In the genomic region with DNA sequence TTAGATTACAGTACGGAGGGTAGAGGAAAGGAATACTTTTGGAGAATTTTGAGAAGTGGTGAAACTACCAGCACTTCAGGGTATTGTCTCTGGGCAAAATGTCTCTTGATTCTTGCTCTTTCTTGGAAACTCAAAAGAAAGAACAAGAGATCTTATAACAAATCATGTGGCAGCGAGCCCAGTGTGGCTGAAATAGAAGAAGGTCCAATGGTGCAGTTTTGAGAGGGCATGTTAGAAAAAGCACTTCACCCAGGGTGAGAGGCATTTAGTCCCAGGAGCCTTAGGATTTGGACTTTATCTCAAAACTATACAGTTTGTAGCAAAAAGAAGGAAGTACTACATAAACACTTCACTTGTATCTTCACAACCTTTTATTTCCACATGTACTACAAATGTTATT, we compare ENCODE assay signal across 34 cellular contexts. TPM values are rescaled to one million over a fixed set of nuclear protein-coding genes. Genes with fewer than 3 reads are reported as not detected.
DNase-seq lines count a peak whose midpoint lies in the region; ATAC-seq and TF ChIP-seq lines count a peak whose summit lies in the region.
"Had no signal": no experiment of that assay in that cellular context is flagged by ENCODE, and none has a peak within 500 bp of the region (broad histone marks: within the 10 kb centered on the region; RNA-seq: fewer than 3 reads in every experiment).

No MANE protein-coding gene starts in this region.

- no peaks in the 10 kb centered on the region for H3K79me2 ChIP-seq in trophoblast cell (ENCODE audit: control insufficient read depth, insufficient read depth, low read length, poor library complexity)
- H3K79me2 ChIP-seq: hepatocyte had no signal

- DNase-seq in right cardiac atrium (peak in 2 of 3 donors; percentile 35 to 64), heart right ventricle (no peak), choroid plexus epithelial cell (ENCODE audit: low read depth) (peak; percentile 19), myocyte (ENCODE audit: low read depth) (peak; percentile 47), RPMI8226 (no peak), trophoblast cell (no peak)
- DNase-seq: ACHN; activated CD4-positive, alpha-beta T cell treated with anti-CD3 and anti-CD28 coated beads, Interleukin-2, amount 10 ng/mL, durations not matched to agents 24 days and 14 days; activated effector memory CD4-positive, alpha-beta T cell treated with anti-CD3 and anti-CD28 coated beads, Interleukin-2, amount 50 U/mL, for 16 hours; anterior cingulate cortex; BE2C; cortex of kidney; DMS153; HCEC 1CT; Kasumi-1; mammary epithelial cell; MV-4-11; NCI-H1436; NCI-H2081 treated with DMSO at 0.1 percent for 48 hours; NCI-H446 treated with DMSO at 0.1 percent for 48 hours; NCI-H774; pancreas; stimulated activated CD4-positive, alpha-beta T cell treated with anti-CD3 and anti-CD28 coated beads, Interleukin-1b, Interleukin-23, amount 100 ng/mL, for 48 hours; stimulated activated naive CD4-positive, alpha-beta T cell treated with Interleukin-2 at 50 U/mL for 16 hours; testis; uterus had no signal

- H3K9ac ChIP-seq in trophoblast cell (ENCODE audit: low read length) = no peak overlapping the region

- H3K4me2 ChIP-seq in trophoblast cell (ENCODE audit: low read length) = no peak overlapping the region
- H3K4me2 ChIP-seq: hepatocyte, smooth muscle cell had no signal

- peaks cover 4% of the 10 kb centered on the region for H3K4me1 ChIP-seq in right cardiac atrium (ENCODE audit: control insufficient read depth, insufficient read depth, low read length)
- H3K4me1 ChIP-seq in heart right ventricle = peaks cover 0 to 51% (median 35%) of the 10 kb centered on the region in 9 donors
- H3K4me1 ChIP-seq in trophoblast cell (ENCODE audit: control insufficient read depth in 1 of 2, insufficient read depth in 2 of 2, low read length in 2 of 2) = no peaks in the 10 kb centered on the region
- H3K4me1 ChIP-seq: BE2C, pancreas, testis, uterus had no signal

- intact Hi-C loops in right cardiac atrium (cut with DNase I) = no loop called here
- intact Hi-C loops in heart right ventricle (cut with DNase I) = no loop called here

- 78% methylated on average over 2 of the region's 2 CpGs for WGBS in right cardiac atrium
- WGBS in heart right ventricle, 2 donors = 71 to 81% methylated on average over 2 of the region's 2 CpGs
- no CpG with 5 or more reads among the region's 2 CpGs for WGBS in trophoblast cell (ENCODE audit: extremely low coverage, insufficient coverage, insufficient read length)

- H4K12ac ChIP-seq in trophoblast cell (ENCODE audit: low read depth, low read length) = no peak overlapping the region

- TF ChIP-seq CTCF in heart right ventricle (IDR thresholded peaks at IDR 0.05) = no peak
- TF ChIP-seq CTCF in choroid plexus epithelial cell (conservative IDR thresholded peaks at IDR 0.05; ENCODE audit: low read depth, low read length) = no peak

- H3K36me3 ChIP-seq in heart right ventricle (peaks cover 0 to 59% (median 12%) of the 10 kb centered on the region in 9 donors), trophoblast cell (ENCODE audit: control insufficient read depth in 1 of 2, insufficient read depth in 2 of 2, low read length in 2 of 2) (peaks cover 1 to 2% of the 10 kb centered on the region in 2 experiments)
- H3K36me3 ChIP-seq: uterus had no signal

- H3K4me3 ChIP-seq in right cardiac atrium (ENCODE audit: low read length) (no peak overlapping the region), heart right ventricle (no peak overlapping the region), choroid plexus epithelial cell (ENCODE audit: low read depth, low read length) (no peak overlapping the region), trophoblast cell (ENCODE audit: low read depth, low read length) (no peak overlapping the region)
- H3K4me3 ChIP-seq: cardiac muscle cell, hepatocyte, pancreas, SK-N-MC, smooth muscle cell, testis, uterus had no signal

- no peaks in the 10 kb centered on the region for H3K79me1 ChIP-seq in trophoblast cell (ENCODE audit: low read length)

- H2AFZ ChIP-seq in trophoblast cell (ENCODE audit: insufficient read depth, low read length, poor library complexity) = no peak overlapping the region
- H2AFZ ChIP-seq: hepatocyte had no signal

- H3K9me3 ChIP-seq in right cardiac atrium (ENCODE audit: control insufficient read depth, low read length) (no peaks in the 10 kb centered on the region), heart right ventricle (no peaks in the 10 kb centered on the region), trophoblast cell (ENCODE audit: insufficient read depth, low read depth, low read length) (no peaks in the 10 kb centered on the region)
- H3K9me3 ChIP-seq: BE2C, pancreas, testis, uterus had no signal

- ATAC-seq in right cardiac atrium (no peak), heart right ventricle (no peak), GM21390 (IDR thresholded peaks at IDR 0.05; ENCODE audit: unreplicated experiment) (no peak)
- ATAC-seq: esophagus mucosa, HepG2, pancreas, WTC11 had no signal

- H3K23ac ChIP-seq in trophoblast cell (ENCODE audit: low read length) = no peak overlapping the region

- no peak overlapping the region for H3K14ac ChIP-seq in trophoblast cell (ENCODE audit: low read length)

- no peak overlapping the region for H2BK12ac ChIP-seq in trophoblast cell (ENCODE audit: low read length)

- H3K18ac ChIP-seq in trophoblast cell (ENCODE audit: low read length) = no peak overlapping the region

- no peak overlapping the region for H2BK120ac ChIP-seq in trophoblast cell (ENCODE audit: insufficient read depth, low read length, poor library complexity)

- no peaks in the 10 kb centered on the region for H3K27me3 ChIP-seq in right cardiac atrium (ENCODE audit: control insufficient read depth, insufficient read depth)
- no peaks in the 10 kb centered on the region for H3K27me3 ChIP-seq in heart right ventricle
- H3K27me3 ChIP-seq in trophoblast cell (ENCODE audit: insufficient read depth, low read length) = no peaks in the 10 kb centered on the region
- H3K27me3 ChIP-seq: BE2C, cardiac muscle cell, hepatocyte, pancreas, testis, uterus had no signal

- no peak overlapping the region for H3K4ac ChIP-seq in trophoblast cell (ENCODE audit: low read depth, low read length)

- no peak overlapping the region for H2BK5ac ChIP-seq in trophoblast cell (ENCODE audit: low read depth, low read length, poor library complexity)

- H4K91ac ChIP-seq in trophoblast cell (ENCODE audit: low read depth, low read length) = no peak overlapping the region

- H4K8ac ChIP-seq in trophoblast cell (ENCODE audit: low read depth, low read length) = no peak overlapping the region

- H3K27ac ChIP-seq in right cardiac atrium (ENCODE audit: low read length) (no peak overlapping the region), heart right ventricle (peak overlapping the region in 1 of 10 donors; percentile 16), trophoblast cell (ENCODE audit: low read depth, low read length) (no peak overlapping the region)
- H3K27ac ChIP-seq: cardiac muscle cell, hepatocyte, pancreas, SK-N-MC, testis, uterus had no signal

- H2AK5ac ChIP-seq in trophoblast cell (ENCODE audit: low read length) = no peak overlapping the region

RNA-seq across cellular contexts. Expression of gene NNT, which starts 39.4 kb away (rescaled TPM):
- 100 to 1,000 TPM; 371 to 421 (median 408) TPM for total RNA-seq in right cardiac atrium
- polyA plus RNA-seq in right cardiac atrium = 174 TPM
- 100 to 1,000 TPM; 383 to 731 (median 639) TPM for total RNA-seq in heart right ventricle
- 10 to 100 TPM; 40.8 to 78.5 TPM for polyA plus RNA-seq in heart right ventricle
- total RNA-seq in myocyte = 170 and 190 TPM in 2 replicates
- 52.9 TPM for polyA plus RNA-seq in myocyte (2012)
- 20.1 and 20.7 TPM in 2 replicates for polyA plus RNA-seq in trophoblast cell (2013)

Comparison
In these comparisons a context has a peak if more than half of its experiments do, and no peak if none do; other contexts are left out.
1. DNase-seq: peak in right cardiac atrium (2 of 3), choroid plexus epithelial cell (single experiment) and myocyte (single experiment); none in heart right ventricle (0 of 2), RPMI8226 (single experiment) and trophoblast cell (0 of 2).